Comparison of ENCODE assay signal across 19 cellular contexts in the genomic region with DNA sequence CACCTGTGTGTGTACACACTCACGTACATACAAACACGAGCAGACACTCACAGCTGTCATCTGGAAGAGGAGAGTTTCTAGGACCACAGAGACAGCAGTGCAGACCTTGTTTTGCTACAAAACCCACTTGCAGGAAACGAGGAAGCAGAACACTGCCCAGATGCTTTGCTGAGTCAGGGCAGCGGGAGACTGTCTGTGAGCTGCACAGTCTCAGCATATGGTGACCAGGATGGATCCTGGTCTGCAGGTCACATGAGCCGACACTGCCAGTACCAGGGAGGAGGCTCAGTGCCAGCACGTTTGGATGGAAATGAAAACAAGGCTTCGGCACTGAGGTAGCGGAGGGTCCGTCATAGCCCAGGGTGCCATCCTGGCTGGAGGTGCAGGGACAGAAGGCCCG.
"Had no signal": no experiment of that assay in that cellular context is flagged by ENCODE, and none has a peak within 500 bp of the region (broad histone marks: within the 10 kb centered on the region; RNA-seq: fewer than 3 reads in every experiment).

No MANE protein-coding gene starts in this region.

- H3K4me3 ChIP-seq: left ventricle myocardium inferior, smooth muscle cell, testis had no signal

- DNase-seq: activated CD4-positive, alpha-beta T cell treated with anti-CD3 and anti-CD28 coated beads, Interleukin-2, amount 10 ng/mL, durations not matched to agents 24 days and 14 days; activated CD4-positive, CD25-positive, alpha-beta regulatory T cell; activated CD8-positive, alpha-beta T cell treated with anti-CD3 and anti-CD28 coated beads, Interleukin-2, amount 10 ng/mL, durations not matched to agents 7 days and 5 days; activated naive CD4-positive, alpha-beta T cell treated with Interleukin-2 at 50 U/mL for 16 hours; activated naive CD8-positive, alpha-beta T cell treated with anti-CD3 and anti-CD28 coated beads, Interleukin-2, amount 10 ng/mL, durations not matched to agents 7 days and 5 days; activated T-cell treated with anti-CD3 and anti-CD28 coated beads, Interleukin-2, amount 50 U/mL, for 24 hours; cortex of kidney; effector CD4-positive, alpha-beta T cell; hippocampal formation; left ventricle myocardium inferior; mammary epithelial cell; midbrain; nucleus accumbens; stimulated activated CD4-positive, alpha-beta T cell treated with anti-CD3 and anti-CD28 coated beads, Interleukin-4, amount 100 ng/mL, for 24 hours; T1000; testis had no signal

- H3K36me3 ChIP-seq: left ventricle myocardium inferior had no signal

- ATAC-seq: activated CD8-positive, alpha-beta T cell treated with anti-CD3 and anti-CD28 coated beads, Interleukin-2, amount 10 ng/mL, durations not matched to agents 7 days and 5 days; sciatic nerve; stimulated activated effector memory CD8-positive, alpha-beta T cell treated with anti-CD3 and anti-CD28 coated beads, Interleukin-12 subunit alpha, Interleukin-12 subunit beta, amount 100 ng/mL, for 72 hours had no signal

- H3K4me2 ChIP-seq: smooth muscle cell had no signal

- H3K9me3 ChIP-seq: left ventricle myocardium inferior, testis had no signal

- H3K27me3 ChIP-seq: testis had no signal

- H3K27ac ChIP-seq: left ventricle myocardium inferior, testis had no signal

- H3K4me1 ChIP-seq: left ventricle myocardium inferior had no signal
